ENCODE assay signal across 9 cellular contexts in genomic region chr17:35541434-35541833, GRCh38. TPM values are rescaled to one million over a fixed set of nuclear protein-coding genes. Genes with fewer than 3 reads are reported as not detected.
A peak's percentile ranks its signal among the peaks of the same experiment; 100 is the strongest.
DNase-seq lines count a peak whose midpoint lies in the region; ATAC-seq and TF ChIP-seq lines count a peak whose summit lies in the region.
"Had no signal": no experiment of that assay in that cellular context is flagged by ENCODE, and none has a peak within 500 bp of the region (broad histone marks: within the 10 kb centered on the region; RNA-seq: fewer than 3 reads in every experiment).

No MANE protein-coding gene starts in this region.

- DNase-seq in A673 (ENCODE audit: low spot score), result no peak
- no peak for DNase-seq in GM23248
- DNase-seq in activated T-helper 2 cell treated with anti-CD3 and anti-CD28 coated beads, Interferon-gamma antibody, Interleukin-2, Interleukin-4, amounts not matched to agents 10 μg/mL and 5 μg/mL and 100 μg/mL, durations not matched to agents 14 hours and 24 hours and 36 hours (ENCODE audit: low spot score), result no peak
- DNase-seq in RWPE1 (ENCODE audit: low spot score), result no peak
- no peak for DNase-seq in central memory CD4-positive, alpha-beta T cell
- DNase-seq: stimulated activated CD4-positive, alpha-beta T cell treated with anti-CD3 and anti-CD28 coated beads, Interleukin-12 subunit alpha, Interleukin-12 subunit beta, amount 100 ng/mL, for 4 hours had no signal

- H3K36me3 Mint-ChIP-seq in activated T-helper 2 cell treated with anti-CD3 and anti-CD28 coated beads, Interferon-gamma antibody, Interleukin-2, Interleukin-4, amounts not matched to agents 10 μg/mL and 5 μg/mL and 100 μg/mL, durations not matched to agents 14 hours and 24 hours and 36 hours (ENCODE audit: low read depth), result peaks cover 10% of the 10 kb centered on the region

- 65 to 66% methylated on average over 1 of the region's 1 CpG for WGBS in GM23248 (ENCODE audit: low coverage in 1 of 2, low lambda C conversion rate in 2 of 2, missing lambda C conversion rate in 2 of 2), 2 experiments

- no peaks in the 10 kb centered on the region for H4K20me1 ChIP-seq in GM23248 (ENCODE audit: insufficient read depth)

- TF ChIP-seq CTCF in A673 (conservative IDR thresholded peaks at IDR 0.05; ENCODE audit: low read depth, low read length) (no peak), RWPE1 (conservative IDR thresholded peaks at IDR 0.05; ENCODE audit: low read depth) (no peak)

- no peaks in the 10 kb centered on the region for H3K27me3 ChIP-seq in A673 (replicated peaks; ENCODE audit: insufficient read depth, low read depth, low read length, poor library complexity)
- peaks cover 3% of the 10 kb centered on the region; the same call in 1 of the 2 replicates for H3K27me3 ChIP-seq in GM23248 (replicated peaks; ENCODE audit: insufficient read depth)
- no peaks in the 10 kb centered on the region for H3K27me3 ChIP-seq in mucosa of rectum (ENCODE audit: control insufficient read depth in 2 of 2, insufficient read depth in 2 of 2, low read length in 2 of 2)

- no peaks in the 10 kb centered on the region for H3K9me3 Mint-ChIP-seq in activated T-helper 2 cell treated with anti-CD3 and anti-CD28 coated beads, Interferon-gamma antibody, Interleukin-2, Interleukin-4, amounts not matched to agents 10 μg/mL and 5 μg/mL and 100 μg/mL, durations not matched to agents 14 hours and 24 hours and 36 hours

- H3K4me3 ChIP-seq in A673 (ENCODE audit: low read depth, low read length, poor library complexity, severe bottlenecking) (peak overlapping the region; percentile 30), GM23248 (no peak overlapping the region), mucosa of rectum (ENCODE audit: low read length in 2 of 2) (peak overlapping the region; percentile 53 to 77)

- H3K27ac Mint-ChIP-seq in activated T-helper 2 cell treated with anti-CD3 and anti-CD28 coated beads, Interferon-gamma antibody, Interleukin-2, Interleukin-4, amounts not matched to agents 10 μg/mL and 5 μg/mL and 100 μg/mL, durations not matched to agents 14 hours and 24 hours and 36 hours, result peak overlapping the region; percentile 99

- H3K4me1 Mint-ChIP-seq in activated T-helper 2 cell treated with anti-CD3 and anti-CD28 coated beads, Interferon-gamma antibody, Interleukin-2, Interleukin-4, amounts not matched to agents 10 μg/mL and 5 μg/mL and 100 μg/mL, durations not matched to agents 14 hours and 24 hours and 36 hours (ENCODE audit: low read depth), result peaks cover 58% of the 10 kb centered on the region

- ATAC-seq in HG02840 (IDR thresholded peaks at IDR 0.05; ENCODE audit: low FRiP score, unreplicated experiment), result no peak
- ATAC-seq in HG02973 (IDR thresholded peaks at IDR 0.05; ENCODE audit: unreplicated experiment), result no peak

- CTCF ChIA-PET in A673 (lab: Charles Lee), result no interaction called here
- CTCF ChIA-PET in RWPE1 (lab: Yijun Ruan, JAX), result interaction anchor here (0.6 kb wide), 1 partner anchor 108 kb away, joined by 3 read pairs; no protein-coding TSS in a partner anchor

- H2AFZ ChIP-seq in GM23248, result peak overlapping the region; percentile 65

- no peaks in the 10 kb centered on the region for H3K9me2 ChIP-seq in GM23248 (ENCODE audit: insufficient read depth)

- no peak overlapping the region for H3K9ac ChIP-seq in GM23248
- peak overlapping the region; percentile 2 to 54 for H3K9ac ChIP-seq in mucosa of rectum (ENCODE audit: low read depth in 1 of 2, low read length in 2 of 2)

- H3K4me1 ChIP-seq in A673 (ENCODE audit: insufficient read depth, low read length, poor library complexity, severe bottlenecking), result peaks cover 9% of the 10 kb centered on the region
- H3K4me1 ChIP-seq in GM23248 (ENCODE audit: insufficient read depth), result no peaks in the 10 kb centered on the region
- peaks cover 3 to 6% of the 10 kb centered on the region in 2 donors for H3K4me1 ChIP-seq in mucosa of rectum (ENCODE audit: control insufficient read depth in 2 of 2, insufficient read depth in 2 of 2, low read length in 2 of 2)

- POLR2A ChIA-PET in A673 (lab: Charles Lee; ENCODE audit: low non-redundant PET), result no interaction called here
- POLR2A ChIA-PET in RWPE1 (lab: Yijun Ruan, JAX; ENCODE audit: low non-redundant PET), result no interaction called here

- no peaks in the 10 kb centered on the region for H3K79me2 ChIP-seq in GM23248 (ENCODE audit: insufficient read depth)

- H3K27me3 Mint-ChIP-seq in activated T-helper 2 cell treated with anti-CD3 and anti-CD28 coated beads, Interferon-gamma antibody, Interleukin-2, Interleukin-4, amounts not matched to agents 10 μg/mL and 5 μg/mL and 100 μg/mL, durations not matched to agents 14 hours and 24 hours and 36 hours (ENCODE audit: low read depth), result no peaks in the 10 kb centered on the region

- H3K4me3 Mint-ChIP-seq in activated T-helper 2 cell treated with anti-CD3 and anti-CD28 coated beads, Interferon-gamma antibody, Interleukin-2, Interleukin-4, amounts not matched to agents 10 μg/mL and 5 μg/mL and 100 μg/mL, durations not matched to agents 14 hours and 24 hours and 36 hours (ENCODE audit: low read depth), result peak overlapping the region; percentile 86

- H3F3A ChIP-seq in GM23248 (ENCODE audit: insufficient read depth), result peaks cover 5% of the 10 kb centered on the region; the same call in 1 of the 2 replicates

- TSS peak; percentile 59 for BruUV-seq in A673 (replicated peaks; lab: Mats Ljungman, UMichigan)

- in situ Hi-C loops in GM23248 (cut with MboI), result no loop called here

- H3K36me3 ChIP-seq in A673 (ENCODE audit: insufficient read depth, low read length, poor library complexity, severe bottlenecking) (no peaks in the 10 kb centered on the region), GM23248 (ENCODE audit: low read depth) (no peaks in the 10 kb centered on the region), mucosa of rectum (ENCODE audit: control insufficient read depth in 2 of 2, insufficient read depth in 2 of 2, low read length in 2 of 2) (no peaks in the 10 kb centered on the region)

- H3K9me3 ChIP-seq in A673 (ENCODE audit: low read depth, low read length, poor library complexity, severe bottlenecking) (no peaks in the 10 kb centered on the region), GM23248 (ENCODE audit: low read depth) (no peaks in the 10 kb centered on the region), mucosa of rectum (ENCODE audit: control insufficient read depth in 2 of 2, low read length in 2 of 2) (no peaks in the 10 kb centered on the region)

- H3K27ac ChIP-seq in A673 (ENCODE audit: low read depth, low read length, poor library complexity, severe bottlenecking) (peak overlapping the region; percentile 50), GM23248 (no peak overlapping the region), mucosa of rectum (ENCODE audit: low read depth in 2 of 2, low read length in 2 of 2) (no peak overlapping the region), RWPE1 (no peak overlapping the region)

- intact Hi-C loops in A673 (cut with micrococcal nuclease; ENCODE audit: unreplicated experiment), result loop anchor here (2.0 to 5.0 kb wide), 2 partner anchors 206 to 229 kb away; no protein-coding TSS in a partner anchor
- intact Hi-C loops in activated T-helper 2 cell treated with anti-CD3 and anti-CD28 coated beads, Interferon-gamma antibody, Interleukin-2, Interleukin-4, amounts not matched to agents 10 μg/mL and 5 μg/mL and 100 μg/mL, durations not matched to agents 14 hours and 24 hours and 36 hours (cut with micrococcal nuclease), result loop anchor here (2.0 kb wide), 2 partner anchors 37 to 45 kb away; partner anchors contain the start of genes AP2B1 and PEX12

- no peak overlapping the region for H3K4me2 ChIP-seq in GM23248 (ENCODE audit: unreplicated experiment)

RNA-seq across cellular contexts. Expression of gene SLFN12L, which starts 4.0 kb away (rescaled TPM):
- total RNA-seq in A673 (2021), result 1.6 and 2.7 TPM in 2 replicates
- total RNA-seq in GM23248 (2014; rRNA removed; shearing (Covaris generic)), result 0.11 TPM in 1 of 2 replicates, not detected in the other
- not detected in 2 replicates for polyA plus RNA-seq in GM23248 (2016; fragmentation: Nextera tagmentation; extraction: Ambion mirVana)
- 37.8 and 41.9 TPM in 2 replicates for total RNA-seq in activated T-helper 2 cell treated with anti-CD3 and anti-CD28 coated beads, Interferon-gamma antibody, Interleukin-2, Interleukin-4, amounts not matched to agents 10 μg/mL and 5 μg/mL and 100 μg/mL, durations not matched to agents 14 hours and 24 hours and 36 hours

RNA-seq across cellular contexts. Expression of gene SLFN14, which starts 19.2 kb away (rescaled TPM):
- not detected in 2 replicates for total RNA-seq in A673 (2021)
- not detected in 2 replicates for total RNA-seq in GM23248 (2014; rRNA removed; shearing (Covaris generic))
- polyA plus RNA-seq in GM23248 (2016; fragmentation: Nextera tagmentation; extraction: Ambion mirVana), result not detected in 2 replicates
- total RNA-seq in activated T-helper 2 cell treated with anti-CD3 and anti-CD28 coated beads, Interferon-gamma antibody, Interleukin-2, Interleukin-4, amounts not matched to agents 10 μg/mL and 5 μg/mL and 100 μg/mL, durations not matched to agents 14 hours and 24 hours and 36 hours, result not detected in 2 replicates

RNA-seq across cellular contexts. Expression of gene PEX12, which starts 36.9 kb away (rescaled TPM):
- total RNA-seq in A673 (2021), result 2.5 and 3.2 TPM in 2 replicates
- 7.9 and 10.1 TPM in 2 replicates for total RNA-seq in GM23248 (2014; rRNA removed; shearing (Covaris generic))
- 6.3 and 6.7 TPM in 2 replicates for polyA plus RNA-seq in GM23248 (2016; fragmentation: Nextera tagmentation; extraction: Ambion mirVana)
- 4.5 and 4.8 TPM in 2 replicates for total RNA-seq in activated T-helper 2 cell treated with anti-CD3 and anti-CD28 coated beads, Interferon-gamma antibody, Interleukin-2, Interleukin-4, amounts not matched to agents 10 μg/mL and 5 μg/mL and 100 μg/mL, durations not matched to agents 14 hours and 24 hours and 36 hours

RNA-seq across cellular contexts. Expression of gene AP2B1, which starts 45.7 kb away (rescaled TPM):
- total RNA-seq in A673 (2021), result 117 and 124 TPM in 2 replicates
- total RNA-seq in GM23248 (2014; rRNA removed; shearing (Covaris generic)), result 67.3 and 72.4 TPM in 2 replicates
- 85.9 and 92.6 TPM in 2 replicates for polyA plus RNA-seq in GM23248 (2016; fragmentation: Nextera tagmentation; extraction: Ambion mirVana)
- total RNA-seq in activated T-helper 2 cell treated with anti-CD3 and anti-CD28 coated beads, Interferon-gamma antibody, Interleukin-2, Interleukin-4, amounts not matched to agents 10 μg/mL and 5 μg/mL and 100 μg/mL, durations not matched to agents 14 hours and 24 hours and 36 hours, result 177 and 194 TPM in 2 replicates

Comparison
In these comparisons a context has a peak if more than half of its experiments do, and no peak if none do; other contexts are left out.
1. RNA of gene SLFN12L, which starts 4.0 kb away (total RNA-seq): 37.8 to 41.9 TPM in activated T-helper 2 cell treated with anti-CD3 and anti-CD28 coated beads, Interferon-gamma antibody, Interleukin-2, Interleukin-4, amounts not matched to agents 10 μg/mL and 5 μg/mL and 100 μg/mL, durations not matched to agents 14 hours and 24 hours and 36 hours; 1.6 to 2.7 TPM in A673 and 0.11 TPM in GM23248; every median in the first group is over 10 times any median in the second.